ENCODE assay signal across 11 cellular contexts in genomic region chr18:48771641-48772380, GRCh38.
DNase-seq lines count a peak whose midpoint lies in the region; ATAC-seq and TF ChIP-seq lines count a peak whose summit lies in the region.
"Had no signal": no experiment of that assay in that cellular context is flagged by ENCODE, and none has a peak within 500 bp of the region (broad histone marks: within the 10 kb centered on the region; RNA-seq: fewer than 3 reads in every experiment).

No MANE protein-coding gene starts in this region.

- intact Hi-C loops in transverse colon (cut with DNase I; ENCODE audit: low total_unique reads), result no loop called here

- H3K27me3 ChIP-seq in transverse colon, result no peaks in the 10 kb centered on the region
- H3K27me3 ChIP-seq in HAP-1 (ENCODE audit: low read depth), result no peaks in the 10 kb centered on the region

- peaks cover 8% of the 10 kb centered on the region for H3K9me3 Mint-ChIP-seq in mesothelial cell of epicardium

- DNase-seq in SKM-1 treated with dmso at 0.1 percent for 144 hours (lab: John Stamatoyannopoulos, UW; ENCODE audit: unreplicated experiment), result peak; percentile 17
- no peak for DNase-seq in SKM-1 (lab: John Stamatoyannopoulos, UW; ENCODE audit: unreplicated experiment)
- DNase-seq in epithelial cell of esophagus (ENCODE audit: low read depth), result no peak
- peak in 1 of 2 experiments; percentile 54 for DNase-seq in mesothelial cell of epicardium (ENCODE audit: low spot score in 2 of 2, unreplicated experiment in 2 of 2)
- no peak for DNase-seq in transverse colon
- DNase-seq in NCI-H774 (lab: John Stamatoyannopoulos, UW), result no peak
- DNase-seq in HAP-1 (ENCODE audit: low spot score in 2 of 2), result no peak
- DNase-seq: activated naive CD4-positive, alpha-beta T cell treated with anti-CD3 and anti-CD28 coated beads, Interleukin-2, amount 50 U/mL, for 16 hours; NCI-H510A had no signal

- TF ChIP-seq CTCF in epithelial cell of esophagus (IDR thresholded peaks at IDR 0.05; ENCODE audit: insufficient read depth, low read depth, low read length, missing control alignments) (peak; percentile 7), mesothelial cell of epicardium (IDR thresholded peaks at IDR 0.05; ENCODE audit: unreplicated experiment) (no peak), transverse colon (IDR thresholded peaks at IDR 0.05) (no peak)

- H3K27ac Mint-ChIP-seq in mesothelial cell of epicardium, result peak overlapping the region; percentile 88
- H3K27ac Mint-ChIP-seq: natural killer cell treated with Interleukin-12 subunit alpha and Interleukin-12 subunit beta and Interleukin-15 and Interleukin-18, amount 100 ng/mL, for 72 hours had no signal

- H3K4me3 ChIP-seq in epithelial cell of esophagus (ENCODE audit: low read length) (no peak overlapping the region), transverse colon (no peak overlapping the region), HAP-1 (no peak overlapping the region)

- H3K4me1 ChIP-seq in transverse colon (peaks cover 0 to 9% (median 2%) of the 10 kb centered on the region in 4 donors), HAP-1 (no peaks in the 10 kb centered on the region)

- TF ChIP-seq POLR2A in transverse colon (IDR thresholded peaks at IDR 0.05), result no peak

- H3K36me3 ChIP-seq in transverse colon (no peaks in the 10 kb centered on the region), HAP-1 (replicated peaks) (no peaks in the 10 kb centered on the region; the same call in 1 of the 2 replicates)

- TF ChIP-seq EP300 in transverse colon (IDR thresholded peaks at IDR 0.05; ENCODE audit: low read depth), result no peak

- peaks cover 39% of the 10 kb centered on the region for H3K4me1 Mint-ChIP-seq in mesothelial cell of epicardium

- H3K36me3 Mint-ChIP-seq in mesothelial cell of epicardium, result peaks cover 11% of the 10 kb centered on the region
- H3K36me3 Mint-ChIP-seq: natural killer cell treated with Interleukin-12 subunit alpha and Interleukin-12 subunit beta and Interleukin-15 and Interleukin-18, amount 100 ng/mL, for 72 hours had no signal

- no peaks in the 10 kb centered on the region for H3K27me3 Mint-ChIP-seq in mesothelial cell of epicardium (ENCODE audit: low read depth)
- H3K27me3 Mint-ChIP-seq: natural killer cell treated with Interleukin-12 subunit alpha and Interleukin-12 subunit beta and Interleukin-15 and Interleukin-18, amount 100 ng/mL, for 72 hours had no signal

- 72 to 89% methylated on average over 3 to 21 of the region's 23 CpGs for WGBS in transverse colon (ENCODE audit: low coverage in 1 of 2), 2 donors

- H3K9me3 ChIP-seq in transverse colon (no peaks in the 10 kb centered on the region), HAP-1 (no peaks in the 10 kb centered on the region)

- ATAC-seq in HG03108 (IDR thresholded peaks at IDR 0.05; ENCODE audit: unreplicated experiment), result no peak
- ATAC-seq: natural killer cell treated with Interleukin-12 subunit alpha and Interleukin-12 subunit beta and Interleukin-15 and Interleukin-18, amount 100 ng/mL, for 72 hours had no signal

- peak overlapping the region in 3 of 4 donors; percentile 3 to 21 (median 20) for H3K27ac ChIP-seq in transverse colon

- peak overlapping the region; percentile 32 for H3K4me3 Mint-ChIP-seq in mesothelial cell of epicardium
- H3K4me3 Mint-ChIP-seq: natural killer cell treated with Interleukin-12 subunit alpha and Interleukin-12 subunit beta and Interleukin-15 and Interleukin-18, amount 100 ng/mL, for 72 hours had no signal

- in situ Hi-C loops in transverse colon (cut with MboI; ENCODE audit: low pct_ligation_motif_present in 1 of 4, low pct_unique_long_range_greater_than_20kb in 1 of 4, low sequenced_read_pairs in 3 of 4), result loop anchor here in 1 of 4 donors (10.0 kb wide), 1 partner anchor 143 kb away; no protein-coding TSS in a partner anchor
- in situ Hi-C loops in HAP-1 (cut with MboI; ENCODE audit: low sequenced_read_pairs), result no loop called here
